ENCODE assay signal across 9 cellular contexts in the genomic region with DNA sequence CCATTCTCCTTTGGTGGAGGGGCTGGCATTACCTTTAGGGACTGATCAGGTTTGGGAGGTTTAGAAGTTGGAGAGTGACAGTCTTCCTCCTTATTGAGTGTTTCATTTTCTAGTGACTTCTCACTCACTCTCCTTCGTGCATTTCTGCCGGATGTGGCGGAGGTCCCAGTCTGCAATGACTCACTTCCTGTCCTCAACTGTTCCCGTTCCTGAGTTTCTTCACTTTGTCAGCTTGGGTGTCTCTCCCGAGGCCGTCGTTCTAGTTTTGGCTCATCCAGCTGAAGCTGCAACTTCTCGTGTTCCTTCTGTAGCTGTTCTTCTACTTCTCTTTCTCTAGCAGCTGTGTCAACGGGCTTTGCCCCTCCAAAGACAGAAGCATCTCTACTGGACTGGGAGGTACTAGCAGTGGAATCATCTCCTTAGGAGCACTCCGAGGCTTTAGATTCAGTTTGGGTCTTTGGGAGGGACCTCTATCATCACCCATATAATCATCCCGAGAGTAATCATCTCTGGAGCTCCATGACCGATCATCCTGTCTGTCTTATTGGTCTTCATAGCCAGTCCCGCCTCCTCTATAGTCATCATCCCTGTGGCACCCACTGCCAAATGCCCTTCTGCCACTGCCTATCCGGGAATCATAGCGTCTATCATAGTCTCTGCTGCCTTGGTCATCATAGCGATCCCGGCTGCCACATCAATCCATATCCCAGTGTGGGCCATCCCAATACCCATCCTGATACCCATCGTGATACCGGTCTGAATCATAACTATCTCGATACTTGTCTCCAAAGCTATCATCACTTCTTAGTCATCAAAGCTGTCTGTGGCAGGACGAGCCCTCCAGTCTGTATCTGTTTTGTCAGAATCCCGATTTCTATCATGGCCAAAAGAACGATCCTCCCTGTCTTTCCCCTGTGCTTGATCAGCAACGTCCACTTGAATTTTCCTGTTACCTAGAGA. TPM values are rescaled to one million over a fixed set of nuclear protein-coding genes. Genes with fewer than 3 reads are reported as not detected.
DNase-seq lines count a peak whose midpoint lies in the region; ATAC-seq and TF ChIP-seq lines count a peak whose summit lies in the region.
"Had no signal": no experiment of that assay in that cellular context is flagged by ENCODE, and none has a peak within 500 bp of the region (broad histone marks: within the 10 kb centered on the region; RNA-seq: fewer than 3 reads in every experiment).

No MANE protein-coding gene starts in this region.

- peak overlapping the region in 2 of 5 donors; percentile 17 to 69 for H3K27ac ChIP-seq in adrenal gland
- no peak overlapping the region for H3K27ac ChIP-seq in gastrocnemius medialis
- no peak overlapping the region for H3K27ac ChIP-seq in foreskin keratinocyte

- TF ChIP-seq POLR2A in adrenal gland (IDR thresholded peaks at IDR 0.05) (no peak), gastrocnemius medialis (IDR thresholded peaks at IDR 0.05) (no peak)

- WGBS in adrenal gland, 4 donors: 65 to 71% (median 70%) methylated on average over 24 of the region's 24 CpGs

- H3K4me3 ChIP-seq in adrenal gland (no peak overlapping the region), gastrocnemius medialis (no peak overlapping the region)

- ATAC-seq in GM18517 (IDR thresholded peaks at IDR 0.05; ENCODE audit: unreplicated experiment) (peak; percentile 60), gastrocnemius medialis (no peak), foreskin keratinocyte (no peak), HG02678 (IDR thresholded peaks at IDR 0.05; ENCODE audit: unreplicated experiment) (no peak)

- intact Hi-C loops in adrenal gland (cut with DNase I) (no loop called here), gastrocnemius medialis (cut with DNase I; ENCODE audit: low total_unique reads) (no loop called here)

- H3K9me3 ChIP-seq in adrenal gland (replicated peaks in 1 of 3) (no peaks in the 10 kb centered on the region), gastrocnemius medialis (no peaks in the 10 kb centered on the region)

- H3K27me3 ChIP-seq in adrenal gland (peaks cover 10% of the 10 kb centered on the region), gastrocnemius medialis (no peaks in the 10 kb centered on the region), foreskin keratinocyte (no peaks in the 10 kb centered on the region)

- H3K4me1 ChIP-seq in adrenal gland (replicated peaks in 1 of 2): no peaks in the 10 kb centered on the region
- no peaks in the 10 kb centered on the region for H3K4me1 ChIP-seq in gastrocnemius medialis
- H3K4me1 ChIP-seq in foreskin keratinocyte: no peaks in the 10 kb centered on the region

- TF ChIP-seq CTCF in adrenal gland (IDR thresholded peaks at IDR 0.05) (no peak), gastrocnemius medialis (IDR thresholded peaks at IDR 0.05 in 4 of 5, conservative IDR thresholded peaks at IDR 0.05 in 1 of 5) (no peak), foreskin keratinocyte (conservative IDR thresholded peaks at IDR 0.05) (no peak)

- in situ Hi-C loops in gastrocnemius medialis (cut with MboI; ENCODE audit: low sequenced_read_pairs in 4 of 4): loop anchor here in 1 of 4 donors (25.0 kb wide), 1 partner anchor 87 kb away; the partner anchor contains the start of gene HEPH

- DNase-seq in SIG-M5 treated with dmso at 0.1 percent for 504 hours (lab: John Stamatoyannopoulos, UW; ENCODE audit: unreplicated experiment) (peak; percentile 89), adrenal gland (peak; percentile 22 to 66 (median 49)), gastrocnemius medialis (peak; percentile 9 to 48), foreskin keratinocyte (no peak), NCI-H2029 (lab: John Stamatoyannopoulos, UW) (no peak), dedifferentiated amniotic fluid mesenchymal stem cell (ENCODE audit: extremely low spot score) (no peak)

- H3K36me3 ChIP-seq in adrenal gland (replicated peaks in 1 of 2): no peaks in the 10 kb centered on the region
- no peaks in the 10 kb centered on the region for H3K36me3 ChIP-seq in gastrocnemius medialis

RNA-seq across cellular contexts. Expression of gene VSIG4, which starts 35.3 kb away (rescaled TPM):
- total RNA-seq in adrenal gland (100 to 1,000 TPM; 120 to 609 (median 229) TPM), gastrocnemius medialis (10 to 100 TPM; 17.8 to 39.1 (median 28.4) TPM), foreskin keratinocyte (not detected in 2 replicates)
- polyA plus RNA-seq in adrenal gland (10 to 100 TPM; 47.0 to 76.0 (median 65.6) TPM), foreskin keratinocyte (not detected in 2 replicates)
- total RNA-seq: renal cortical epithelial cell had no signal

Comparison
In these comparisons a context has a peak if more than half of its experiments do, and no peak if none do; other contexts are left out.
1. DNase-seq: peak in SIG-M5 treated with dmso at 0.1 percent for 504 hours (single experiment), adrenal gland (7 of 7) and gastrocnemius medialis (2 of 2); none in foreskin keratinocyte (0 of 2), NCI-H2029 (single experiment) and dedifferentiated amniotic fluid mesenchymal stem cell (single experiment).
2. RNA of gene VSIG4, which starts 35.3 kb away (total RNA-seq): 120 to 609 TPM in adrenal gland and 17.8 to 39.1 TPM in gastrocnemius medialis; not detected in foreskin keratinocyte; every median in the first group is over 10 times any median in the second.